In the genomic region with DNA sequence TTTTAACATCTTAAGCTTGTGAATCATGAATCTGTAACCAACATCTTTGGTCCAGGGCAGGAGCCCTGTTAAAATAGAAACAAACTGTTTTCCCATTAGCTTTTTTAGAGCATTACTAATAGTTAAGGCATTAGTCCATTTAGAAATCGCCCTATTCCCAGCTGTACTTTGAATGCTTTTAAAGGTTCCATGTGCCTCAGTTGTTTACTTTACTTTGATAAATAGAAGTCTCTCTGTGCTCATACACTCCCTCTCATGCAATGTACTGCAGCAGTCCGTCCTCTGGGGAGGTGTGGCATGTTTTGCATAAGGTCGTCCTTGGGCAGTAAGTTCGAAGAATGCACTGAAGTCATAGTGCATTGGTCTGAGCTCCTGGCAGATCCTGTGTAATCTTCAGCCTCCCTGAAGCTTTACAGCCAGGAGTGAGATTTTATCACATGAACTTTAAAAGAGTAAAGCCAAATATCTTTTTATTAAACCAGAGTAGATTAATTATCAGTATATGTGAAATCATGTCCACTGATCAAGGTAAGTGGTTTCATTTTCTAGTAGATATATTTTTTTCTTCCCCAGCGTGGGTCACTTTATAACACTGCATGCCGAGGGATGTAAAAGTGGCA, we compare ENCODE assay signal across 8 cellular contexts.
DNase-seq lines count a peak whose midpoint lies in the region; ATAC-seq and TF ChIP-seq lines count a peak whose summit lies in the region.

No MANE protein-coding gene starts in this region.

- no peak for TF ChIP-seq CTCF in WI38 (IDR thresholded peaks at IDR 0.05; ENCODE audit: low read depth, low read length)

- peak overlapping the region; percentile 63 for H3K4me3 ChIP-seq in WI38 (ENCODE audit: low read depth, low read length)
- H3K4me3 ChIP-seq in skeletal muscle cell (ENCODE audit: low read depth, low read length), result peak overlapping the region; percentile 30

- peak; percentile 83 for DNase-seq in AG08396 (ENCODE audit: low spot score)
- DNase-seq in HPDE6-E6E7 (ENCODE audit: extremely low spot score), result peak; percentile 57
- DNase-seq in hepatic stellate cell (ENCODE audit: low spot score), result peak; percentile 79
- DNase-seq in skeletal muscle cell (ENCODE audit: low read depth), result peak; percentile 78
- no peak for DNase-seq in effector CD4-positive, alpha-beta T cell
- no peak for DNase-seq in DMS79 (lab: John Stamatoyannopoulos, UW)

- ATAC-seq in GM18873 (IDR thresholded peaks at IDR 0.05; ENCODE audit: low FRiP score, unreplicated experiment), result peak; percentile 71

Comparison
In these comparisons a context has a peak if more than half of its experiments do, and no peak if none do; other contexts are left out.
1. DNase-seq: peak in AG08396 (single experiment), HPDE6-E6E7 (single experiment), hepatic stellate cell (single experiment) and skeletal muscle cell (single experiment); none in effector CD4-positive, alpha-beta T cell (single experiment) and DMS79 (single experiment).